8 cellular contexts compared by ENCODE assay signal in genomic region chr1:8026153-8026975, GRCh38. TPM values are rescaled to one million over a fixed set of nuclear protein-coding genes. Genes with fewer than 3 reads are reported as not detected.
DNase-seq lines count a peak whose midpoint lies in the region; ATAC-seq and TF ChIP-seq lines count a peak whose summit lies in the region.

Gene ERRFI1 (minus strand): TSS chr1:8026309. CDS start chr1:8015619, 10,690 bp downstream.

- peaks cover 39% of the 10 kb centered on the region for H3K4me1 Mint-ChIP-seq in MCF 10A (ENCODE audit: insufficient read depth, unreplicated experiment)

- no peaks in the 10 kb centered on the region for H3K27me3 Mint-ChIP-seq in MCF 10A (ENCODE audit: insufficient read depth, unreplicated experiment)

- BruUV-seq in MCF 10A (replicated peaks; lab: Mats Ljungman, UMichigan): no TSS peak

- peak within 1 kb of the TSS; percentile 85 for H3K4me3 ChIP-seq in iPS-11a (ENCODE audit: low read depth, low read length)
- H3K4me3 ChIP-seq in gastrocnemius medialis: peak within 1 kb of the TSS; percentile 77 to 96 (median 83)

- CTCF ChIA-PET in GM10248 (lab: Yijun Ruan, JAX): interaction anchor here (1.8 to 3.2 kb wide), 2 partner anchors 9 to 11 kb away, joined by 3 to 16 read pairs; no protein-coding TSS in a partner anchor
- CTCF ChIA-PET in MCF 10A (lab: Yijun Ruan, JAX): interaction anchor here (0.7 to 1.9 kb wide), 4 partner anchors 13 to 288 kb away, joined by 3 to 11 read pairs (median 5); no protein-coding TSS in a partner anchor

- peaks cover 41 to 49% of the 10 kb centered on the region in 2 donors for H3K4me1 ChIP-seq in gastrocnemius medialis

- H3K9me3 Mint-ChIP-seq in MCF 10A (ENCODE audit: unreplicated experiment): no peaks in the 10 kb centered on the region

- POLR2A ChIA-PET in GM10248 (lab: Yijun Ruan, JAX) (no interaction called here), MCF 10A (lab: Yijun Ruan, JAX) (interaction anchor here (0.5 to 7.5 kb wide), 11 partner anchors 12 to 288 kb away, joined by 3 to 256 read pairs (median 4); no protein-coding TSS in a partner anchor)

- peak within 1 kb of the TSS; percentile 92 for H3K27ac ChIP-seq in VCaP
- peak within 1 kb of the TSS; percentile 87 to 98 (median 94) for H3K27ac ChIP-seq in gastrocnemius medialis

- peak; percentile 99 to 100 for TF ChIP-seq POLR2A in gastrocnemius medialis (IDR thresholded peaks at IDR 0.05)

- in situ Hi-C loops in gastrocnemius medialis (cut with MboI; ENCODE audit: low sequenced_read_pairs in 4 of 4): no loop called here

- peak; percentile 91 for ATAC-seq in HG02642 (IDR thresholded peaks at IDR 0.05; ENCODE audit: poor library complexity, unreplicated experiment)
- ATAC-seq in gastrocnemius medialis: peak; percentile 81 to 84
- ATAC-seq in GM18519 (IDR thresholded peaks at IDR 0.05; ENCODE audit: low FRiP score, unreplicated experiment): no peak

- peak within 1 kb of the TSS; percentile 88 for H3K4me3 Mint-ChIP-seq in MCF 10A (ENCODE audit: unreplicated experiment)

- no peaks in the 10 kb centered on the region for H3K27me3 ChIP-seq in gastrocnemius medialis

- no peaks in the 10 kb centered on the region for H3K9me3 ChIP-seq in gastrocnemius medialis

- peaks cover 51% of the 10 kb centered on the region for H3K36me3 Mint-ChIP-seq in MCF 10A (ENCODE audit: insufficient read depth, unreplicated experiment)

- TF ChIP-seq CTCF in GM10248 (IDR thresholded peaks at IDR 0.05; ENCODE audit: control extremely low read depth, extremely low read depth, low read depth, missing control alignments) (no peak), VCaP (conservative IDR thresholded peaks at IDR 0.05) (no peak), MCF 10A (IDR thresholded peaks at IDR 0.05; ENCODE audit: unreplicated experiment) (no peak), gastrocnemius medialis (IDR thresholded peaks at IDR 0.05 in 4 of 5, conservative IDR thresholded peaks at IDR 0.05 in 1 of 5) (peak in 3 of 5 experiments; percentile 5 to 17 (median 9))

- peak within 1 kb of the TSS; percentile 93 for H3K27ac Mint-ChIP-seq in MCF 10A (ENCODE audit: low read depth, unreplicated experiment)

- H3K36me3 ChIP-seq in gastrocnemius medialis: peaks cover 0 to 2% of the 10 kb centered on the region in 2 donors

- intact Hi-C loops in MCF 10A (cut with micrococcal nuclease): loop anchor here (1.0 to 5.0 kb wide), 2 partner anchors 44 to 71 kb away; no protein-coding TSS in a partner anchor
- intact Hi-C loops in gastrocnemius medialis (cut with DNase I; ENCODE audit: low total_unique reads): loop anchor here (2.0 to 5.0 kb wide), 4 partner anchors 22 to 232 kb away; no protein-coding TSS in a partner anchor

- peak; percentile 94 for DNase-seq in GM10248 (ENCODE audit: extremely low spot score)
- DNase-seq in NCI-H1694 treated with DMSO at 0.1 percent for 48 hours (lab: John Stamatoyannopoulos, UW): peak; percentile 68
- DNase-seq in MCF 10A (ENCODE audit: unreplicated experiment): peak; percentile 93
- peak; percentile 89 to 95 for DNase-seq in gastrocnemius medialis

RNA-seq across cellular contexts. Expression of gene ERRFI1, which starts in this region (rescaled TPM):
- total RNA-seq in MCF 10A (2022): 86.4 and 111 TPM in 2 replicates
- 100 to 1,000 TPM; 184 to 644 (median 448) TPM for total RNA-seq in gastrocnemius medialis

Comparison
In these comparisons a context has a peak if more than half of its experiments do, and no peak if none do; other contexts are left out.
1. CTCF ChIP-seq: peak in gastrocnemius medialis (3 of 5); none in GM10248 (single experiment), VCaP (single experiment) and MCF 10A (single experiment).
2. Peak in every context shown above with its lines, with median percentiles within 50 percentile points of each other: DNase-seq.